ENCODE assay signal across 1 cellular context in genomic region chr1:1063945-1064831, GRCh38.
TF ChIP-seq lines count a peak whose summit lies in the region.

No MANE protein-coding gene starts in this region.

TF ChIP-seq in HEK293, 187 proteins besides CTCF, POLR2A, EP300 and RAD21 (continued from another document):
- no peak for TF ChIP-seq ZNF610 (tag by site-specific recombination; IDR thresholded peaks at IDR 0.05; ENCODE audit: borderline replicate concordance)
- no peak for TF ChIP-seq ZSCAN16 (tag by site-specific recombination; IDR thresholded peaks at IDR 0.05)
- no peak for TF ChIP-seq ZNF513 (tag by site-specific recombination; IDR thresholded peaks at IDR 0.05)
- TF ChIP-seq ZNF488 (tag by site-specific recombination; IDR thresholded peaks at IDR 0.05) = no peak
- TF ChIP-seq ZNF174 (tag by site-specific recombination; IDR thresholded peaks at IDR 0.05) = no peak
- TF ChIP-seq ZNF658 (tag by site-specific recombination; IDR thresholded peaks at IDR 0.05) = no peak
- no peak for TF ChIP-seq ZNF138 (tag by site-specific recombination; IDR thresholded peaks at IDR 0.05; ENCODE audit: borderline replicate concordance)
- TF ChIP-seq SCRT1 (tag by site-specific recombination; IDR thresholded peaks at IDR 0.05; ENCODE audit: borderline replicate concordance) = peak; percentile 71
- no peak for TF ChIP-seq ZNF37A (tag by site-specific recombination; IDR thresholded peaks at IDR 0.05)
- no peak for TF ChIP-seq GLI4 (tag by site-specific recombination; IDR thresholded peaks at IDR 0.05)
- TF ChIP-seq ZNF670 (tag by site-specific recombination; IDR thresholded peaks at IDR 0.05; ENCODE audit: low read depth) = no peak
- TF ChIP-seq GFI1B (tag by site-specific recombination; IDR thresholded peaks at IDR 0.05) = no peak
- TF ChIP-seq ZNF121 (tag by site-specific recombination; IDR thresholded peaks at IDR 0.05) = no peak
- TF ChIP-seq ZBTB1 (tag by site-specific recombination; IDR thresholded peaks at IDR 0.05) = peak; percentile 97
- no peak for TF ChIP-seq ZNF202 (tag by site-specific recombination; IDR thresholded peaks at IDR 0.05; ENCODE audit: borderline replicate concordance)
- peak; percentile 90 for TF ChIP-seq ZIC2 (tag by site-specific recombination; IDR thresholded peaks at IDR 0.05)
- no peak for TF ChIP-seq ZNF274 (IDR thresholded peaks at IDR 0.05; ENCODE audit: low read length)
- no peak for TF ChIP-seq ZNF274 (tag by site-specific recombination; IDR thresholded peaks at IDR 0.05; ENCODE audit: borderline replicate concordance)
- no peak for TF ChIP-seq ZNF549 (tag by site-specific recombination; IDR thresholded peaks at IDR 0.05)
- TF ChIP-seq ZBTB7A (tag by site-specific recombination; IDR thresholded peaks at IDR 0.05; ENCODE audit: low read depth) = peak; percentile 84
- TF ChIP-seq KLF8 (tag by site-specific recombination; IDR thresholded peaks at IDR 0.05) = peak; percentile 89
- peak; percentile 83; the same call in 1 of the 2 replicates for TF ChIP-seq ZBTB10 (tag by site-specific recombination; IDR thresholded peaks at IDR 0.05)
- TF ChIP-seq SCRT2 (tag by site-specific recombination; IDR thresholded peaks at IDR 0.05) = peak; percentile 98
- no peak for TF ChIP-seq ZNF169 (tag by site-specific recombination; IDR thresholded peaks at IDR 0.05)
- TF ChIP-seq MZF1 (tag by site-specific recombination; IDR thresholded peaks at IDR 0.05; ENCODE audit: borderline replicate concordance) = no peak
- TF ChIP-seq MYNN (tag by site-specific recombination; IDR thresholded peaks at IDR 0.05; ENCODE audit: borderline replicate concordance) = no peak
- TF ChIP-seq ZNF645 (tag by site-specific recombination; IDR thresholded peaks at IDR 0.05) = no peak
- TF ChIP-seq ZNF175 (tag by site-specific recombination; IDR thresholded peaks at IDR 0.05) = no peak
- no peak for TF ChIP-seq ZNF10 (tag by site-specific recombination; IDR thresholded peaks at IDR 0.05)
- no peak for TF ChIP-seq YY2 (tag by site-specific recombination; IDR thresholded peaks at IDR 0.05)
- no peak for TF ChIP-seq TRIM28 (IDR thresholded peaks at IDR 0.05; ENCODE audit: borderline replicate concordance, low read length)
- no peak for TF ChIP-seq ZSCAN4 (tag by site-specific recombination; IDR thresholded peaks at IDR 0.05)
- TF ChIP-seq ZNF2 (tag by site-specific recombination; IDR thresholded peaks at IDR 0.05) = no peak
- TF ChIP-seq ZNF133 (tag by site-specific recombination; IDR thresholded peaks at IDR 0.05) = no peak
- peak; percentile 88 for TF ChIP-seq ZNF639 (tag by site-specific recombination; IDR thresholded peaks at IDR 0.05)
TF ChIP-seq in HEK293: peak in this region for 55.
